25 cellular contexts compared by ENCODE assay signal in the genomic region with DNA sequence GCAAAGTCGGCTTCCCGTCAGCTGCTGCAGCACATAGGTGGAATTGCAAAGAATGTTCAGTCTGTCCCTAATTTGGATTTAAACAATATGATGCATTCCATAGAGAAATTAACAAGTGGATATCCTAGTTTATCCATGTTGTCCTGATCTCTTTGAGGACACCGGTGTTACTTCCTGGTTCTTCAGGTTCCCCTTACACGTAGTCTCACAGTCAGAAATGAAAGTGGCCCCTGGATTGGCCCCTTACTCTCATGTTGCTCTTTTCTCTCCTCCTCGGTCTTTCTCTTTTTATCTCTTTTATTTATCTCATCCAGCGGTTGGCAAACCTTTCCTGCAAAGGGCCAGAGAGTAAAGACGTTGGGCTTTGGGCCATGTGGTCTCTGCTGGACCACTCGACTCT.
DNase-seq lines count a peak whose midpoint lies in the region; ATAC-seq, FAIRE-seq and TF ChIP-seq lines count a peak whose summit lies in the region.
"Had no signal": no experiment of that assay in that cellular context is flagged by ENCODE, and none has a peak within 500 bp of the region (broad histone marks: within the 10 kb centered on the region; RNA-seq: fewer than 3 reads in every experiment).

No MANE protein-coding gene starts in this region.

- H3K4me3 Mint-ChIP-seq in activated CD8-positive, alpha-beta memory T cell treated with anti-CD3 and anti-CD28 coated beads, Interleukin-2, amount 10 ng/mL, durations not matched to agents 7 days and 5 days, result peak overlapping the region; percentile 60
- no peak overlapping the region for H3K4me3 Mint-ChIP-seq in GM23338
- no peak overlapping the region for H3K4me3 Mint-ChIP-seq in activated naive CD8-positive, alpha-beta T cell treated with anti-CD3 and anti-CD28 coated beads for 36 hours
- H3K4me3 Mint-ChIP-seq: activated B cell treated with CpG ODN at 0.5 μM for 24 hours had no signal

- H3K79me2 ChIP-seq in GM23338 (replicated peaks; ENCODE audit: insufficient read depth), result no peaks in the 10 kb centered on the region

- H3K27me3 Mint-ChIP-seq in activated CD8-positive, alpha-beta memory T cell treated with anti-CD3 and anti-CD28 coated beads, Interleukin-2, amount 10 ng/mL, durations not matched to agents 7 days and 5 days, result no peaks in the 10 kb centered on the region
- H3K27me3 Mint-ChIP-seq in GM23338 (ENCODE audit: insufficient read depth, low read depth, poor library complexity), result no peaks in the 10 kb centered on the region
- peaks cover 6% of the 10 kb centered on the region for H3K27me3 Mint-ChIP-seq in activated naive CD8-positive, alpha-beta T cell treated with anti-CD3 and anti-CD28 coated beads for 36 hours
- H3K27me3 Mint-ChIP-seq: activated B cell treated with CpG ODN at 0.5 μM for 24 hours had no signal

- H3K4me1 ChIP-seq in GM23338 (ENCODE audit: insufficient read depth), result no peaks in the 10 kb centered on the region
- H3K4me1 ChIP-seq in small intestine (ENCODE audit: control insufficient read depth in 2 of 2, insufficient read depth in 1 of 2, low read depth in 1 of 2, low read length in 1 of 2), result no peaks in the 10 kb centered on the region
- no peaks in the 10 kb centered on the region for H3K4me1 ChIP-seq in BE2C
- H3K4me1 ChIP-seq: A549; BLaER1 treated with 17β-estradiol and CSF1 and Interleukin-3, amounts not matched to agents 10 nM and 100 nM; heart left ventricle; SJSA1 had no signal

- H3K36me3 Mint-ChIP-seq in activated CD8-positive, alpha-beta memory T cell treated with anti-CD3 and anti-CD28 coated beads, Interleukin-2, amount 10 ng/mL, durations not matched to agents 7 days and 5 days, result no peaks in the 10 kb centered on the region
- no peaks in the 10 kb centered on the region for H3K36me3 Mint-ChIP-seq in GM23338 (ENCODE audit: low read depth)
- H3K36me3 Mint-ChIP-seq in activated naive CD8-positive, alpha-beta T cell treated with anti-CD3 and anti-CD28 coated beads for 36 hours, result no peaks in the 10 kb centered on the region

- no peak overlapping the region for H3K4me2 ChIP-seq in GM23338
- H3K4me2 ChIP-seq: A549 had no signal

- H3K4me3 ChIP-seq in GM23338 (no peak overlapping the region), small intestine (ENCODE audit: low read depth in 1 of 2, low read length in 2 of 2) (peak overlapping the region in 1 of 2 donors; percentile 5), BE2C (ENCODE audit: low read depth, low read length) (no peak overlapping the region)
- H3K4me3 ChIP-seq: A549; BLaER1 treated with 17β-estradiol and CSF1 and Interleukin-3, amounts not matched to agents 10 nM and 100 nM; heart left ventricle; SJSA1; transverse colon had no signal

- H2AFZ ChIP-seq in GM23338, result 0 out of 2 replicates have a peak overlapping the region, but pooled peaks have one; percentile 38

- H3K27ac ChIP-seq in GM23338 (ENCODE audit: low read depth) (no peak overlapping the region), small intestine (ENCODE audit: low read depth in 1 of 2, low read length in 1 of 2) (no peak overlapping the region)
- H3K27ac ChIP-seq: A549; BLaER1 treated with 17β-estradiol and CSF1 and Interleukin-3, amounts not matched to agents 10 nM and 100 nM; dorsolateral prefrontal cortex; epithelial cell of prostate; heart left ventricle; SJSA1; transverse colon had no signal

- CTCF ChIA-PET in activated CD8-positive, alpha-beta memory T cell treated with anti-CD3 and anti-CD28 coated beads, Interleukin-2, amount 10 ng/mL, durations not matched to agents 7 days and 5 days (lab: Charles Lee), result no interaction called here

- no peaks in the 10 kb centered on the region for H3K9me3 Mint-ChIP-seq in activated CD8-positive, alpha-beta memory T cell treated with anti-CD3 and anti-CD28 coated beads, Interleukin-2, amount 10 ng/mL, durations not matched to agents 7 days and 5 days (ENCODE audit: low read depth)
- no peaks in the 10 kb centered on the region for H3K9me3 Mint-ChIP-seq in GM23338
- H3K9me3 Mint-ChIP-seq in activated naive CD8-positive, alpha-beta T cell treated with anti-CD3 and anti-CD28 coated beads for 36 hours, result no peaks in the 10 kb centered on the region
- H3K9me3 Mint-ChIP-seq: activated B cell treated with CpG ODN at 0.5 μM for 24 hours had no signal

- no peaks in the 10 kb centered on the region for H3K9me3 ChIP-seq in small intestine (ENCODE audit: control insufficient read depth, low read depth)
- H3K9me3 ChIP-seq in BE2C, result no peaks in the 10 kb centered on the region
- H3K9me3 ChIP-seq: A549, heart left ventricle, SJSA1, transverse colon had no signal

- H3F3A ChIP-seq in GM23338 (replicated peaks; ENCODE audit: low read depth), result no peaks in the 10 kb centered on the region

- peak overlapping the region; percentile 11 for H3K27ac Mint-ChIP-seq in activated CD8-positive, alpha-beta memory T cell treated with anti-CD3 and anti-CD28 coated beads, Interleukin-2, amount 10 ng/mL, durations not matched to agents 7 days and 5 days
- no peak overlapping the region for H3K27ac Mint-ChIP-seq in GM23338
- H3K27ac Mint-ChIP-seq in activated naive CD8-positive, alpha-beta T cell treated with anti-CD3 and anti-CD28 coated beads for 36 hours, result peak overlapping the region; percentile 15
- H3K27ac Mint-ChIP-seq: activated B cell treated with CpG ODN at 0.5 μM for 24 hours, IgD-negative memory B cell had no signal

- FAIRE-seq in small intestine (lab: Jason Lieb, UNC), result no peak
- FAIRE-seq: A549 had no signal

- no peaks in the 10 kb centered on the region for H4K20me1 ChIP-seq in GM23338 (replicated peaks; ENCODE audit: insufficient read depth)
- H4K20me1 ChIP-seq: BLaER1 treated with 17β-estradiol and CSF1 and Interleukin-3, amounts not matched to agents 10 nM and 100 nM had no signal

- TF ChIP-seq CTCF in GM23338 (conservative IDR thresholded peaks at IDR 0.05; ENCODE audit: low read depth in 2 of 2) (no peak), BE2C (IDR thresholded peaks at IDR 0.05; ENCODE audit: low read depth, low read length) (no peak)

- H3K4me1 Mint-ChIP-seq in activated CD8-positive, alpha-beta memory T cell treated with anti-CD3 and anti-CD28 coated beads, Interleukin-2, amount 10 ng/mL, durations not matched to agents 7 days and 5 days, result no peaks in the 10 kb centered on the region
- no peaks in the 10 kb centered on the region for H3K4me1 Mint-ChIP-seq in GM23338
- no peaks in the 10 kb centered on the region for H3K4me1 Mint-ChIP-seq in activated naive CD8-positive, alpha-beta T cell treated with anti-CD3 and anti-CD28 coated beads for 36 hours
- H3K4me1 Mint-ChIP-seq: activated B cell treated with CpG ODN at 0.5 μM for 24 hours, IgD-negative memory B cell had no signal

- H3K9me2 ChIP-seq in GM23338 (ENCODE audit: insufficient read depth), result peaks cover 4% of the 10 kb centered on the region; the same call in 1 of the 2 replicates

- H3K36me3 ChIP-seq in GM23338 (ENCODE audit: insufficient read depth), result no peaks in the 10 kb centered on the region
- H3K36me3 ChIP-seq in small intestine (ENCODE audit: control insufficient read depth in 2 of 2, insufficient read depth in 2 of 2, low read length in 2 of 2), result no peaks in the 10 kb centered on the region
- no peaks in the 10 kb centered on the region for H3K36me3 ChIP-seq in BE2C
- H3K36me3 ChIP-seq: BLaER1 treated with 17β-estradiol and CSF1 and Interleukin-3, amounts not matched to agents 10 nM and 100 nM; heart left ventricle; SJSA1; transverse colon had no signal

- 17 to 54% (median 34%) methylated on average over 8 of the region's 8 CpGs for WGBS in small intestine, 3 donors

- H3K27me3 ChIP-seq in GM23338 (ENCODE audit: insufficient read depth) (no peaks in the 10 kb centered on the region), small intestine (ENCODE audit: control insufficient read depth in 2 of 2, insufficient read depth in 2 of 2, low read length in 2 of 2) (no peaks in the 10 kb centered on the region), BE2C (no peaks in the 10 kb centered on the region)
- H3K27me3 ChIP-seq: BLaER1 treated with 17β-estradiol and CSF1 and Interleukin-3, amounts not matched to agents 10 nM and 100 nM; SJSA1; transverse colon had no signal

- no peak for ATAC-seq in activated CD8-positive, alpha-beta memory T cell treated with anti-CD3 and anti-CD28 coated beads, Interleukin-2, amount 10 ng/mL, durations not matched to agents 7 days and 5 days
- ATAC-seq in GM23338, result no peak
- ATAC-seq: A549, heart left ventricle, left colon had no signal

- no peak for DNase-seq in activated CD8-positive, alpha-beta memory T cell treated with anti-CD3 and anti-CD28 coated beads, Interleukin-2, amount 10 ng/mL, durations not matched to agents 7 days and 5 days
- DNase-seq in activated CD8-positive, alpha-beta memory T cell treated with anti-CD3 and anti-CD28 coated beads, Interleukin-2, amount 50 U/mL, for 48 hours, result no peak
- DNase-seq in GM23338 (ENCODE audit: low spot score), result no peak
- DNase-seq in activated naive CD8-positive, alpha-beta T cell treated with anti-CD3 and anti-CD28 coated beads for 36 hours, result no peak
- DNase-seq in small intestine, result peak; percentile 72
- DNase-seq in BE2C, result no peak
- DNase-seq in NCI-H1694 (lab: John Stamatoyannopoulos, UW), result no peak
- DNase-seq in NCI-H2107 (lab: John Stamatoyannopoulos, UW), result no peak
- DNase-seq: activated B cell treated with CpG ODN at 0.5 μM for 24 hours; activated gamma-delta T cell; DMS153; dorsolateral prefrontal cortex; HCEC 1CT; heart left ventricle; left colon; mesenchymal stem cell; NCI-H1417 treated with DMSO at 0.1 percent for 48 hours; NCI-H524 treated with DMSO at 0.1 percent for 48 hours; stimulated activated CD4-positive, alpha-beta T cell treated with anti-CD3 and anti-CD28 coated beads, Interleukin-4, amount 100 ng/mL, for 24 hours; transverse colon had no signal

TF ChIP-seq in GM23338, 12 proteins besides CTCF, POLR2A, EP300 and RAD21:
- no peak for TF ChIP-seq ETS1 (IDR thresholded peaks at IDR 0.05)
